Comparison of ENCODE assay signal across 2 cellular contexts in the genomic region with DNA sequence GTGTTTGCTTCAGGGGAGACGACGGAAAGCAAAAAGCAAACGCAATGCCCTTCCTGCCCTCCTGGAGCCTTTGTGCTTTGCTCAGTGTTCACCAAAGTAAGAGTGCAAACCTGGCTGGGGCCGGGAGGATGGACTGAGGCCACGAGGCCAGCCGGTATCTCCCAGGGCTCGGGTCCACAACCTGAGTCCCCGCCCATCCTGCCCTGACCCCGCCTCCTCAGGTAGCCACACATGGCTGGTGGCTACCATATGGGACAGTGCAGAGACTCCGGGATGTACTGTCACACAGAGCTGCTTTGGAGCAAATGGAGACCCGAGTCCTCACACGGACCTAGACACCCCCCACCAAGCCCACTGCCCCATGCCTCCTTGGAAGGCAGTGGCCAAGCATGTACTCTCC.
TF ChIP-seq lines count a peak whose summit lies in the region.

No MANE protein-coding gene starts in this region.

TF ChIP-seq in WTC11, 78 proteins besides CTCF, POLR2A, EP300 and RAD21:
- no peak for TF ChIP-seq SMAD3 (CRISPR knock-in tag; IDR thresholded peaks at IDR 0.05; ENCODE audit: borderline replicate concordance)
- no peak for TF ChIP-seq TP53 (CRISPR knock-in tag; IDR thresholded peaks at IDR 0.05)
- TF ChIP-seq, protein P1, sequence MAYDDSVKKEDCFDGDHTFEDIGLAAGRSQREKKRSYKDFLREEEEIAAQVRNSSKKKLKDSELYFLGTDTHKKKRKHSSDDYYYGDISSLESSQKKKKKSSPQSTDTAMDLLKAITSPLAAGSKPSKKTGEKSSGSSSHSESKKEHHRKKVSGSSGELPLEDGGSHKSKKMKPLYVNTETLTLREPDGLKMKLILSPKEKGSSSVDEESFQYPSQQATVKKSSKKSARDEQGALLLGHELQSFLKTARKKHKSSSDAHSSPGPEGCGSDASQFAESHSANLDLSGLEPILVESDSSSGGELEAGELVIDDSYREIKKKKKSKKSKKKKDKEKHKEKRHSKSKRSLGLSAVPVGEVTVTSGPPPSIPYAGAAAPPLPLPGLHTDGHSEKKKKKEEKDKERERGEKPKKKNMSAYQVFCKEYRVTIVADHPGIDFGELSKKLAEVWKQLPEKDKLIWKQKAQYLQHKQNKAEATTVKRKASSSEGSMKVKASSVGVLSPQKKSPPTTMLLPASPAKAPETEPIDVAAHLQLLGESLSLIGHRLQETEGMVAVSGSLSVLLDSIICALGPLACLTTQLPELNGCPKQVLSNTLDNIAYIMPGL (CRISPR knock-in tag; IDR thresholded peaks at IDR 0.05) = no peak
- no peak for TF ChIP-seq JAZF1 (CRISPR knock-in tag; IDR thresholded peaks at IDR 0.05)
- TF ChIP-seq, protein P2, sequence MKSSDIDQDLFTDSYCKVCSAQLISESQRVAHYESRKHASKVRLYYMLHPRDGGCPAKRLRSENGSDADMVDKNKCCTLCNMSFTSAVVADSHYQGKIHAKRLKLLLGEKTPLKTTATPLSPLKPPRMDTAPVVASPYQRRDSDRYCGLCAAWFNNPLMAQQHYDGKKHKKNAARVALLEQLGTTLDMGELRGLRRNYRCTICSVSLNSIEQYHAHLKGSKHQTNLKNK (CRISPR knock-in tag; IDR thresholded peaks at IDR 0.05) = no peak
- TF ChIP-seq TEAD1 (CRISPR knock-in tag; IDR thresholded peaks at IDR 0.05) = no peak
- no peak for TF ChIP-seq CREM (CRISPR knock-in tag; IDR thresholded peaks at IDR 0.05)
- TF ChIP-seq ZNF219 (CRISPR knock-in tag; IDR thresholded peaks at IDR 0.05; ENCODE audit: borderline replicate concordance) = no peak
- TF ChIP-seq ZBTB21 (CRISPR knock-in tag; IDR thresholded peaks at IDR 0.05; ENCODE audit: borderline replicate concordance) = no peak
TF ChIP-seq in WTC11: peak in this region for 0.

TF ChIP-seq in HepG2, 621 proteins besides CTCF, POLR2A, EP300 and RAD21:
- TF ChIP-seq GPN1 (CRISPR knock-in tag; IDR thresholded peaks at IDR 0.05; ENCODE audit: borderline replicate concordance) = no peak
- TF ChIP-seq, protein P3, sequence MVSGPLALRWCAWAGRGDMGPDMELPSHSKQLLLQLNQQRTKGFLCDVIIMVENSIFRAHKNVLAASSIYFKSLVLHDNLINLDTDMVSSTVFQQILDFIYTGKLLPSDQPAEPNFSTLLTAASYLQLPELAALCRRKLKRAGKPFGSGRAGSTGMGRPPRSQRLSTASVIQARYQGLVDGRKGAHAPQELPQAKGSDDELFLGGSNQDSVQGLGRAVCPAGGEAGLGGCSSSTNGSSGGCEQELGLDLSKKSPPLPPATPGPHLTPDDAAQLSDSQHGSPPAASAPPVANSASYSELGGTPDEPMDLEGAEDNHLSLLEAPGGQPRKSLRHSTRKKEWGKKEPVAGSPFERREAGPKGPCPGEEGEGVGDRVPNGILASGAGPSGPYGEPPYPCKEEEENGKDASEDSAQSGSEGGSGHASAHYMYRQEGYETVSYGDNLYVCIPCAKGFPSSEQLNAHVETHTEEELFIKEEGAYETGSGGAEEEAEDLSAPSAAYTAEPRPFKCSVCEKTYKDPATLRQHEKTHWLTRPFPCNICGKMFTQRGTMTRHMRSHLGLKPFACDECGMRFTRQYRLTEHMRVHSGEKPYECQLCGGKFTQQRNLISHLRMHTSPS (CRISPR knock-in tag; IDR thresholded peaks at IDR 0.05; ENCODE audit: low read depth) = no peak
- no peak for TF ChIP-seq NFYC (CRISPR knock-in tag; IDR thresholded peaks at IDR 0.05)
- TF ChIP-seq PAX8 (CRISPR knock-in tag; IDR thresholded peaks at IDR 0.05; ENCODE audit: borderline replicate concordance) = no peak
- no peak for TF ChIP-seq ZNF724P (CRISPR knock-in tag; IDR thresholded peaks at IDR 0.05; ENCODE audit: borderline replicate concordance)
- TF ChIP-seq HDAC1 (CRISPR knock-in tag; IDR thresholded peaks at IDR 0.05) = no peak
